19 cellular contexts compared by ENCODE assay signal in the genomic region with DNA sequence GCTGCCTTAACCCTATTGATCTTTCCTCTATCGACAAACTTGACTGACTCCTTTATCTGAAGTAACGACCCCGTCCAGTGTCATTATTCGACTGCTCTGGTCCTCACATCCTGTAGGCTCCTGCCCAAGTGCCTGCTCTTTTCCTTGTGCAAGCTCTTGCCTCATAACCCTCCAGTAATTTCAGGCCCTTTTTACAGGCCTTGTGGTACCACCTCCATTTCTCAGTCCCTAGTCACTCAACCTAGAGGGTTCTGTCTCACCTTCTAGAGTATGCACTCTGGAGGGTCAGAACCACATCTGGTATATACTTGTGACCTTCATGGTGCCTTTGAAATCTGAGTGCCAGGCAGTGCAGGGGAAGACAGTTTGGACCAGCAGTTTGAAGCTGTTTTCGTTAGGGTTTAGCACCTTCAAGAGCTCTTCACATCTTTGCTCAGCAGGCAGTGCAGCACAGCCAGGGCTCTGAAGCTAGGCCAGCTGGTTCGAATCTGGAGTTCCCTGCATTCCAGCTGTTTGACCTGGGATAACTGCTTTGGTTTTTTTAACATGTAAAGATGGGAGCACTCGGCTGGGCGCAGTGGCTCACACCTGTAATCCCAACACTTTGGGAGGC. TPM values are rescaled to one million over a fixed set of nuclear protein-coding genes. Genes with fewer than 3 reads are reported as not detected.
DNase-seq lines count a peak whose midpoint lies in the region; ATAC-seq, FAIRE-seq and TF ChIP-seq lines count a peak whose summit lies in the region.
"Had no signal": no experiment of that assay in that cellular context is flagged by ENCODE, and none has a peak within 500 bp of the region (broad histone marks: within the 10 kb centered on the region; RNA-seq: fewer than 3 reads in every experiment).

No MANE protein-coding gene starts in this region.

- no TSS peak for BruUV-seq in HepG2 (replicated peaks; lab: Mats Ljungman, UMichigan)

- H2AFZ ChIP-seq in HepG2 (ENCODE audit: low read length): no peak overlapping the region
- H2AFZ ChIP-seq: hepatocyte had no signal

- H3K9me3 ChIP-seq in HepG2 (ENCODE audit: low read length) (no peaks in the 10 kb centered on the region), right lobe of liver (no peaks in the 10 kb centered on the region), lower lobe of right lung (no peaks in the 10 kb centered on the region)
- H3K9me3 ChIP-seq: suprapubic skin had no signal

- WGBS in HepG2 (ENCODE audit: low lambda C conversion rate): 94% methylated on average over 8 of the region's 8 CpGs
- WGBS in right lobe of liver (ENCODE audit: insufficient coverage, low coverage, low lambda C conversion rate, missing lambda C conversion rate): 12% methylated on average over 4 of the region's 8 CpGs

- POLR2A ChIA-PET in HepG2 (lab: Yijun Ruan, JAX): interaction anchor here (0.6 to 7.9 kb wide), 7 partner anchors 10 to 26 kb away, joined by 3 to 75 read pairs (median 4); a partner anchor contains a TSS

- TF ChIP-seq POLR2A in HepG2 (IDR thresholded peaks at IDR 0.05; ENCODE audit: insufficient read depth in 1 of 2, low read depth in 2 of 2, low read length in 2 of 2): no peak
- TF ChIP-seq POLR2A in right lobe of liver (IDR thresholded peaks at IDR 0.05): no peak

- no peak for FAIRE-seq in HepG2 (lab: Jason Lieb, UNC)
- FAIRE-seq: K562, RCC 7860 had no signal

- DNase-seq in HepG2 (ENCODE audit: low spot score) (no peak), right lobe of liver (no peak), NCI-H524 (lab: John Stamatoyannopoulos, UW) (peak; percentile 26 to 75), lower lobe of right lung (no peak), DMS 273 treated with DMSO at 0.1 percent for 48 hours (lab: John Stamatoyannopoulos, UW) (no peak)
- DNase-seq: activated T-cell treated with anti-CD3 and anti-CD28 coated beads, Interleukin-2, amount 50 U/mL, for 4 hours; AML-193; caudate nucleus; effector CD8-positive, alpha-beta T cell; GDM1; NCI-H2107; stimulated activated CD4-positive, alpha-beta T cell treated with anti-CD3 and anti-CD28 coated beads, Interleukin-4, amount 100 ng/mL, for 1 hour had no signal

- no peak overlapping the region for H3K9ac ChIP-seq in HepG2 (ENCODE audit: insufficient read depth, low read depth, low read length)

- TF ChIP-seq CTCF in HepG2 (CRISPR knock-in tag; IDR thresholded peaks at IDR 0.05): no peak
- TF ChIP-seq CTCF in right lobe of liver (IDR thresholded peaks at IDR 0.05): no peak
- TF ChIP-seq CTCF in lower lobe of right lung (IDR thresholded peaks at IDR 0.05): no peak

- TF ChIP-seq RAD21 in HepG2 (CRISPR knock-in tag; IDR thresholded peaks at IDR 0.05): no peak

- in situ Hi-C loops in HepG2 (cut with HindIII; ENCODE audit: extremely low pct_ligation_motif_present, low pct_unique_long_range_greater_than_20kb): no loop called here

- ATAC-seq in HepG2: no peak
- ATAC-seq in right lobe of liver: no peak
- ATAC-seq in lower lobe of right lung: peak; percentile 58 to 69
- no peak for ATAC-seq in GM21423 (IDR thresholded peaks at IDR 0.05; ENCODE audit: unreplicated experiment)
- ATAC-seq in HG03442 (IDR thresholded peaks at IDR 0.05; ENCODE audit: unreplicated experiment): no peak
- ATAC-seq: activated T-cell treated with anti-CD3 and anti-CD28 coated beads, Interleukin-2, amount 50 U/mL, for 4 hours; K562 had no signal

- intact Hi-C loops in HepG2 (cut with micrococcal nuclease; ENCODE audit: unreplicated experiment): no loop called here
- intact Hi-C loops in right lobe of liver (cut with DNase I): no loop called here
- intact Hi-C loops in lower lobe of right lung (cut with DNase I): no loop called here

- H3K4me2 ChIP-seq in HepG2 (ENCODE audit: low read depth, low read length): no peak overlapping the region
- H3K4me2 ChIP-seq: hepatocyte had no signal

- no peak overlapping the region for H3K4me3 ChIP-seq in HepG2 (replicated peaks in 1 of 3; ENCODE audit: insufficient read depth in 1 of 3, low read depth in 2 of 3, low read length in 3 of 3)
- H3K4me3 ChIP-seq in right lobe of liver: no peak overlapping the region
- no peak overlapping the region for H3K4me3 ChIP-seq in lower lobe of right lung
- H3K4me3 ChIP-seq: GM12878, hepatocyte, K562, suprapubic skin had no signal

- peaks cover 17% of the 10 kb centered on the region; the same call in 1 of the 2 replicates for H4K20me1 ChIP-seq in HepG2 (ENCODE audit: insufficient read depth, low read length)

- CTCF ChIA-PET in HepG2 (lab: Yijun Ruan, JAX; ENCODE audit: low intra/inter-chr PET ratio, low total read pairs): no interaction called here

- H3K27ac ChIP-seq in HepG2 (ENCODE audit: extremely low read length, insufficient read depth, low read length) (peak overlapping the region; percentile 32), right lobe of liver (peak overlapping the region in 1 of 3 donors; percentile 11), lower lobe of right lung (no peak overlapping the region)
- H3K27ac ChIP-seq: hepatocyte, suprapubic skin had no signal

- peaks cover 60% of the 10 kb centered on the region for H3K79me2 ChIP-seq in HepG2 (ENCODE audit: insufficient read depth, low read length)

- H3K36me3 ChIP-seq in HepG2 (replicated peaks in 1 of 2; ENCODE audit: control insufficient read depth in 1 of 2, insufficient read depth in 2 of 2, low read length in 2 of 2) (peaks cover 28 to 61% of the 10 kb centered on the region in 2 experiments), right lobe of liver (peaks cover 0 to 26% (median 11%) of the 10 kb centered on the region in 4 donors), lower lobe of right lung (peaks cover 77% of the 10 kb centered on the region)

- TF ChIP-seq EP300 in HepG2 (IDR thresholded peaks at IDR 0.05; ENCODE audit: low read depth in 2 of 2, low read length in 2 of 2): no peak
- TF ChIP-seq EP300 in HepG2 (CRISPR knock-in tag; IDR thresholded peaks at IDR 0.05; ENCODE audit: borderline replicate concordance): no peak

- no peaks in the 10 kb centered on the region for H3K27me3 ChIP-seq in HepG2 (ENCODE audit: control insufficient read depth in 1 of 2, insufficient read depth in 2 of 2, low read length in 2 of 2)
- no peaks in the 10 kb centered on the region for H3K27me3 ChIP-seq in right lobe of liver
- H3K27me3 ChIP-seq in lower lobe of right lung (ENCODE audit: low read depth): no peaks in the 10 kb centered on the region
- H3K27me3 ChIP-seq: hepatocyte, suprapubic skin had no signal

- H3K4me1 ChIP-seq in HepG2 (ENCODE audit: insufficient read depth, low read length): peaks cover 87% of the 10 kb centered on the region
- peaks cover 0 to 61% (median 24%) of the 10 kb centered on the region in 4 donors for H3K4me1 ChIP-seq in right lobe of liver
- peaks cover 42% of the 10 kb centered on the region for H3K4me1 ChIP-seq in lower lobe of right lung

RNA-seq across cellular contexts. Expression of a gene that starts 11.2 kb away (rescaled TPM):
- total RNA-seq in HepG2 (2016; rRNA removed; fragmentation: Illumina TruSeq; extraction: Trizol) (209 and 287 TPM in 2 replicates), right lobe of liver (100 to 1,000 TPM in 2 of 6 experiments, 10 to 100 TPM in 4; 43.3 to 180 (median 53.4) TPM), lower lobe of right lung (66.8 TPM)
- 29.0 and 31.7 TPM in 2 replicates for total RNA-seq in HepG2 (2016; cell fraction: cytosol; rRNA removed; fragmentation: Illumina TruSeq; extraction: Trizol; ENCODE audit: low read depth)
- 214 and 298 TPM in 2 replicates for total RNA-seq in HepG2 (2016; cell fraction: insoluble cytoplasmic fraction; rRNA removed; fragmentation: Illumina TruSeq; extraction: Trizol)
- 35.4 and 36.1 TPM in 2 replicates for total RNA-seq in HepG2 (2016; cell fraction: membrane; rRNA removed; fragmentation: Illumina TruSeq; extraction: Trizol)
- 83.7 and 87.5 TPM in 2 replicates for total RNA-seq in HepG2 (2016; cell fraction: nucleus; rRNA removed; fragmentation: Illumina TruSeq; extraction: Trizol)
- polyA plus RNA-seq in HepG2 (2011; rRNA removed): 107 and 110 TPM in 2 replicates
- 278 and 291 TPM in 2 replicates for polyA plus RNA-seq in HepG2 (2011; cell fraction: cytosol; rRNA removed)
- polyA plus RNA-seq in HepG2 (2011; cell fraction: nucleus; rRNA removed): 55.5 and 61.4 TPM in 2 replicates
- 178 and 251 TPM in 2 replicates for polyA plus RNA-seq in HepG2 (2012)
- 35.3 and 40.6 TPM in 2 replicates for polyA plus RNA-seq in HepG2 (2016; cell fraction: cytosol; fragmentation: Illumina TruSeq; extraction: Trizol; ENCODE audit: low read depth)
- polyA plus RNA-seq in HepG2 (2016; cell fraction: insoluble cytoplasmic fraction; fragmentation: Illumina TruSeq; extraction: Trizol; ENCODE audit: low read depth): 420 and 438 TPM in 2 replicates
- polyA plus RNA-seq in HepG2 (2016; cell fraction: membrane; fragmentation: Illumina TruSeq; extraction: Trizol; ENCODE audit: low read depth): 35.8 and 37.4 TPM in 2 replicates
- 132 and 146 TPM in 2 replicates for polyA plus RNA-seq in HepG2 (2016; cell fraction: nucleus; fragmentation: Illumina TruSeq; extraction: Trizol; ENCODE audit: insufficient read depth, low read depth)
- 134 and 369 TPM in 2 replicates for polyA minus RNA-seq in HepG2 (2011; rRNA and poly(A)+ RNA removed; ENCODE audit: low replicate concordance)
- 72.3 and 74.0 TPM in 2 replicates for polyA minus RNA-seq in HepG2 (2011; cell fraction: cytosol; rRNA and poly(A)+ RNA removed)
- polyA minus RNA-seq in HepG2 (2011; cell fraction: nucleus; rRNA and poly(A)+ RNA removed): 83.2 and 93.4 TPM in 2 replicates

RNA-seq across cellular contexts. Expression of a gene that starts 12.1 kb away (rescaled TPM):
- total RNA-seq in HepG2 (2016; rRNA removed; fragmentation: Illumina TruSeq; extraction: Trizol) (125 and 128 TPM in 2 replicates), right lobe of liver (100 to 1,000 TPM in 5 of 6 experiments, 10 to 100 TPM in 1; 94.0 to 281 (median 213) TPM), lower lobe of right lung (120 TPM)
- 57.0 and 62.1 TPM in 2 replicates for total RNA-seq in HepG2 (2016; cell fraction: cytosol; rRNA removed; fragmentation: Illumina TruSeq; extraction: Trizol; ENCODE audit: low read depth)
- 114 and 129 TPM in 2 replicates for total RNA-seq in HepG2 (2016; cell fraction: insoluble cytoplasmic fraction; rRNA removed; fragmentation: Illumina TruSeq; extraction: Trizol)
- 156 and 159 TPM in 2 replicates for total RNA-seq in HepG2 (2016; cell fraction: membrane; rRNA removed; fragmentation: Illumina TruSeq; extraction: Trizol)
- total RNA-seq in HepG2 (2016; cell fraction: nucleus; rRNA removed; fragmentation: Illumina TruSeq; extraction: Trizol): 69.6 and 73.3 TPM in 2 replicates
- 245 and 282 TPM in 2 replicates for polyA plus RNA-seq in HepG2 (2011; rRNA removed)
- polyA plus RNA-seq in HepG2 (2011; cell fraction: cytosol; rRNA removed): 177 and 210 TPM in 2 replicates
- polyA plus RNA-seq in HepG2 (2011; cell fraction: nucleus; rRNA removed): 217 and 220 TPM in 2 replicates
- polyA plus RNA-seq in HepG2 (2012): 123 and 145 TPM in 2 replicates
- polyA plus RNA-seq in HepG2 (2016; cell fraction: cytosol; fragmentation: Illumina TruSeq; extraction: Trizol; ENCODE audit: low read depth): 33.4 and 34.1 TPM in 2 replicates
- polyA plus RNA-seq in HepG2 (2016; cell fraction: insoluble cytoplasmic fraction; fragmentation: Illumina TruSeq; extraction: Trizol; ENCODE audit: low read depth): 101 and 109 TPM in 2 replicates
- 91.3 and 96.0 TPM in 2 replicates for polyA plus RNA-seq in HepG2 (2016; cell fraction: membrane; fragmentation: Illumina TruSeq; extraction: Trizol; ENCODE audit: low read depth)
- polyA plus RNA-seq in HepG2 (2016; cell fraction: nucleus; fragmentation: Illumina TruSeq; extraction: Trizol; ENCODE audit: insufficient read depth, low read depth): 119 and 131 TPM in 2 replicates
- polyA minus RNA-seq in HepG2 (2011; rRNA and poly(A)+ RNA removed; ENCODE audit: low replicate concordance): 194 and 636 TPM in 2 replicates
- 178 and 203 TPM in 2 replicates for polyA minus RNA-seq in HepG2 (2011; cell fraction: cytosol; rRNA and poly(A)+ RNA removed)
- polyA minus RNA-seq in HepG2 (2011; cell fraction: nucleus; rRNA and poly(A)+ RNA removed): 53.7 and 80.4 TPM in 2 replicates

RNA-seq across cellular contexts. Expression of a gene that starts 25.9 kb away (rescaled TPM):
- total RNA-seq in HepG2 (2016; rRNA removed; fragmentation: Illumina TruSeq; extraction: Trizol): 5.7 and 11.8 TPM in 2 replicates
- total RNA-seq in HepG2 (2016; cell fraction: cytosol; rRNA removed; fragmentation: Illumina TruSeq; extraction: Trizol; ENCODE audit: low read depth): 14.2 and 14.4 TPM in 2 replicates
- 5.6 and 12.5 TPM in 2 replicates for total RNA-seq in HepG2 (2016; cell fraction: insoluble cytoplasmic fraction; rRNA removed; fragmentation: Illumina TruSeq; extraction: Trizol)
- 14.8 and 16.4 TPM in 2 replicates for total RNA-seq in HepG2 (2016; cell fraction: membrane; rRNA removed; fragmentation: Illumina TruSeq; extraction: Trizol)
- total RNA-seq in HepG2 (2016; cell fraction: nucleus; rRNA removed; fragmentation: Illumina TruSeq; extraction: Trizol): 10.7 and 13.7 TPM in 2 replicates
- 34.8 and 48.8 TPM in 2 replicates for polyA plus RNA-seq in HepG2 (2011; rRNA removed)
- polyA plus RNA-seq in HepG2 (2011; cell fraction: cytosol; rRNA removed): 18.6 and 35.0 TPM in 2 replicates
- 225 and 265 TPM in 2 replicates for polyA plus RNA-seq in HepG2 (2011; cell fraction: nucleus; rRNA removed)
- polyA plus RNA-seq in HepG2 (2012): 19.0 and 24.1 TPM in 2 replicates
- 15.3 and 17.1 TPM in 2 replicates for polyA plus RNA-seq in HepG2 (2016; cell fraction: cytosol; fragmentation: Illumina TruSeq; extraction: Trizol; ENCODE audit: low read depth)
- 8.8 and 9.2 TPM in 2 replicates for polyA plus RNA-seq in HepG2 (2016; cell fraction: insoluble cytoplasmic fraction; fragmentation: Illumina TruSeq; extraction: Trizol; ENCODE audit: low read depth)
- polyA plus RNA-seq in HepG2 (2016; cell fraction: membrane; fragmentation: Illumina TruSeq; extraction: Trizol; ENCODE audit: low read depth): 17.8 and 17.9 TPM in 2 replicates
- 32.8 and 35.7 TPM in 2 replicates for polyA plus RNA-seq in HepG2 (2016; cell fraction: nucleus; fragmentation: Illumina TruSeq; extraction: Trizol; ENCODE audit: insufficient read depth, low read depth)
- 24.5 TPM in 1 of 2 replicates, not detected in the other for polyA minus RNA-seq in HepG2 (2011; rRNA and poly(A)+ RNA removed; ENCODE audit: low replicate concordance)
- polyA minus RNA-seq in HepG2 (2011; cell fraction: cytosol; rRNA and poly(A)+ RNA removed): 5.7 and 8.9 TPM in 2 replicates
- 13.3 and 13.4 TPM in 2 replicates for polyA minus RNA-seq in HepG2 (2011; cell fraction: nucleus; rRNA and poly(A)+ RNA removed)
- 10 to 100 TPM; 11.8 to 28.0 (median 21.5) TPM for total RNA-seq in right lobe of liver
- 10.2 TPM for total RNA-seq in lower lobe of right lung

RNA-seq across cellular contexts. Expression of a gene that starts 36.0 kb away (rescaled TPM):
- total RNA-seq in HepG2 (2016; rRNA removed; fragmentation: Illumina TruSeq; extraction: Trizol) (11.6 and 29.9 TPM in 2 replicates), right lobe of liver (100 to 1,000 TPM in 5 of 6 experiments, 10 to 100 TPM in 1; 97.6 to 154 (median 140) TPM), lower lobe of right lung (65.1 TPM)
- 6.9 and 7.0 TPM in 2 replicates for total RNA-seq in HepG2 (2016; cell fraction: cytosol; rRNA removed; fragmentation: Illumina TruSeq; extraction: Trizol; ENCODE audit: low read depth)
- total RNA-seq in HepG2 (2016; cell fraction: insoluble cytoplasmic fraction; rRNA removed; fragmentation: Illumina TruSeq; extraction: Trizol): 14.5 and 27.5 TPM in 2 replicates
- total RNA-seq in HepG2 (2016; cell fraction: membrane; rRNA removed; fragmentation: Illumina TruSeq; extraction: Trizol): 8.2 and 14.5 TPM in 2 replicates
- 30.4 and 31.0 TPM in 2 replicates for total RNA-seq in HepG2 (2016; cell fraction: nucleus; rRNA removed; fragmentation: Illumina TruSeq; extraction: Trizol)
- polyA plus RNA-seq in HepG2 (2011; rRNA removed): 103 and 150 TPM in 2 replicates
- 81.5 and 120 TPM in 2 replicates for polyA plus RNA-seq in HepG2 (2011; cell fraction: cytosol; rRNA removed)
- polyA plus RNA-seq in HepG2 (2011; cell fraction: nucleus; rRNA removed): 371 and 443 TPM in 2 replicates
- 45.9 and 52.6 TPM in 2 replicates for polyA plus RNA-seq in HepG2 (2012)
- polyA plus RNA-seq in HepG2 (2016; cell fraction: cytosol; fragmentation: Illumina TruSeq; extraction: Trizol; ENCODE audit: low read depth): 8.9 and 10.2 TPM in 2 replicates
- 15.2 and 17.2 TPM in 2 replicates for polyA plus RNA-seq in HepG2 (2016; cell fraction: insoluble cytoplasmic fraction; fragmentation: Illumina TruSeq; extraction: Trizol; ENCODE audit: low read depth)
- 11.3 and 13.6 TPM in 2 replicates for polyA plus RNA-seq in HepG2 (2016; cell fraction: membrane; fragmentation: Illumina TruSeq; extraction: Trizol; ENCODE audit: low read depth)
- 74.0 and 82.3 TPM in 2 replicates for polyA plus RNA-seq in HepG2 (2016; cell fraction: nucleus; fragmentation: Illumina TruSeq; extraction: Trizol; ENCODE audit: insufficient read depth, low read depth)
- polyA minus RNA-seq in HepG2 (2011; rRNA and poly(A)+ RNA removed; ENCODE audit: low replicate concordance): 7.2 and 119 TPM in 2 replicates
- polyA minus RNA-seq in HepG2 (2011; cell fraction: cytosol; rRNA and poly(A)+ RNA removed): 46.0 and 49.6 TPM in 2 replicates
- polyA minus RNA-seq in HepG2 (2011; cell fraction: nucleus; rRNA and poly(A)+ RNA removed): 35.4 and 41.2 TPM in 2 replicates

Comparison
In these comparisons a context has a peak if more than half of its experiments do, and no peak if none do; other contexts are left out.
1. ATAC-seq: peak in lower lobe of right lung (2 of 2); none in HepG2 (single experiment), right lobe of liver (0 of 4), GM21423 (single experiment) and HG03442 (single experiment).
2. DNase-seq: peak in NCI-H524 (2 of 2); none in HepG2 (single experiment), right lobe of liver (0 of 3), lower lobe of right lung (single experiment) and DMS 273 treated with DMSO at 0.1 percent for 48 hours (single experiment).